ENCODE assay signal across 19 cellular contexts in genomic region chr10:100825325-100825875, GRCh38.
DNase-seq lines count a peak whose midpoint lies in the region; ATAC-seq lines count a peak whose summit lies in the region.
"Had no signal": no experiment of that assay in that cellular context is flagged by ENCODE, and none has a peak within 500 bp of the region (broad histone marks: within the 10 kb centered on the region; RNA-seq: fewer than 3 reads in every experiment).

No MANE protein-coding gene starts in this region.

- no peak for ATAC-seq in activated naive CD8-positive, alpha-beta T cell treated with anti-CD3 and anti-CD28 coated beads, Interleukin-2, amount 10 ng/mL, durations not matched to agents 7 days and 5 days (ENCODE audit: low read depth)
- ATAC-seq in activated naive CD8-positive, alpha-beta T cell treated with anti-CD3 and anti-CD28 coated beads, Interleukin-2, amount 50 U/mL, for 24 hours, result no peak
- ATAC-seq in activated T-helper 17 cell treated with anti-CD3 and anti-CD28 coated beads, Interleukin-2, amount 50 U/mL, for 72 hours (replicated peaks), result no peak
- ATAC-seq in naive B cell (ENCODE audit: low read depth in 2 of 2), result no peak
- ATAC-seq in stimulated activated naive B cell treated with anti-CD40 and anti-IgM and Interleukin-4, amounts not matched to agents 10 μg/mL and 1 μg/mL and 100 μg/mL, for 72 hours (replicated peaks), result no peak
- no peak for ATAC-seq in GM18861 (IDR thresholded peaks at IDR 0.05; ENCODE audit: unreplicated experiment)
- ATAC-seq: activated CD8-positive, alpha-beta T cell treated with anti-CD3 and anti-CD28 coated beads, Interleukin-2, amount 10 ng/mL, durations not matched to agents 7 days and 5 days; activated naive CD4-positive, alpha-beta T cell treated with anti-CD3 and anti-CD28 coated beads, Interleukin-2, amount 50 U/mL, for 72 hours; stimulated activated naive CD8-positive, alpha-beta T cell treated with anti-CD3 and anti-CD28 coated beads, Interleukin-15, Interleukin-2, amounts not matched to agents 100 U/mL and 50 U/mL, for 24 hours had no signal

- no peak overlapping the region for H3K27ac Mint-ChIP-seq in activated naive CD8-positive, alpha-beta T cell treated with anti-CD3 and anti-CD28 coated beads, Interleukin-2, amount 10 ng/mL, durations not matched to agents 7 days and 5 days
- H3K27ac Mint-ChIP-seq in activated naive CD8-positive, alpha-beta T cell treated with anti-CD3 and anti-CD28 coated beads, Interleukin-2, amount 50 U/mL, for 24 hours, result no peak overlapping the region
- H3K27ac Mint-ChIP-seq in activated T-helper 17 cell treated with anti-CD3 and anti-CD28 coated beads, Interleukin-2, amount 50 U/mL, for 72 hours, result no peak overlapping the region
- H3K27ac Mint-ChIP-seq in naive B cell, result peak overlapping the region in 3 of 6 donors; percentile 29 to 95 (median 47)
- H3K27ac Mint-ChIP-seq in stimulated activated naive B cell treated with anti-CD40 and anti-IgM and Interleukin-4, amounts not matched to agents 10 μg/mL and 1 μg/mL and 100 μg/mL, for 72 hours, result peak overlapping the region; percentile 42
- H3K27ac Mint-ChIP-seq: activated CD8-positive, alpha-beta T cell treated with anti-CD3 and anti-CD28 coated beads, Interleukin-2, amount 10 ng/mL, durations not matched to agents 7 days and 5 days; activated naive CD4-positive, alpha-beta T cell treated with anti-CD3 and anti-CD28 coated beads, Interleukin-2, amount 50 U/mL, for 72 hours; H9 had no signal

- peak overlapping the region; percentile 44 for H3K4me3 Mint-ChIP-seq in activated naive CD8-positive, alpha-beta T cell treated with anti-CD3 and anti-CD28 coated beads, Interleukin-2, amount 10 ng/mL, durations not matched to agents 7 days and 5 days
- H3K4me3 Mint-ChIP-seq in activated naive CD8-positive, alpha-beta T cell treated with anti-CD3 and anti-CD28 coated beads, Interleukin-2, amount 50 U/mL, for 24 hours, result no peak overlapping the region
- peak overlapping the region; percentile 32 for H3K4me3 Mint-ChIP-seq in activated T-helper 17 cell treated with anti-CD3 and anti-CD28 coated beads, Interleukin-2, amount 50 U/mL, for 72 hours
- H3K4me3 Mint-ChIP-seq in naive B cell, result peak overlapping the region; percentile 63 to 95 (median 87)
- peak overlapping the region; percentile 29 to 37 for H3K4me3 Mint-ChIP-seq in stimulated activated naive B cell treated with anti-CD40 and anti-IgM and Interleukin-4, amounts not matched to agents 10 μg/mL and 1 μg/mL and 100 μg/mL, for 72 hours
- H3K4me3 Mint-ChIP-seq: activated CD8-positive, alpha-beta T cell treated with anti-CD3 and anti-CD28 coated beads, Interleukin-2, amount 10 ng/mL, durations not matched to agents 7 days and 5 days had no signal

- peaks cover 78% of the 10 kb centered on the region for H3K27me3 Mint-ChIP-seq in activated naive CD8-positive, alpha-beta T cell treated with anti-CD3 and anti-CD28 coated beads, Interleukin-2, amount 10 ng/mL, durations not matched to agents 7 days and 5 days
- H3K27me3 Mint-ChIP-seq in activated naive CD8-positive, alpha-beta T cell treated with anti-CD3 and anti-CD28 coated beads, Interleukin-2, amount 50 U/mL, for 24 hours, result peaks cover 72% of the 10 kb centered on the region
- peaks cover 55% of the 10 kb centered on the region for H3K27me3 Mint-ChIP-seq in activated T-helper 17 cell treated with anti-CD3 and anti-CD28 coated beads, Interleukin-2, amount 50 U/mL, for 72 hours
- peaks cover 49 to 55% (median 51%) of the 10 kb centered on the region in 3 donors for H3K27me3 Mint-ChIP-seq in naive B cell
- H3K27me3 Mint-ChIP-seq in stimulated activated naive B cell treated with anti-CD40 and anti-IgM and Interleukin-4, amounts not matched to agents 10 μg/mL and 1 μg/mL and 100 μg/mL, for 72 hours, result peaks cover 53 to 72% of the 10 kb centered on the region in 2 donors

- no peaks in the 10 kb centered on the region for H3K9me3 Mint-ChIP-seq in activated naive CD8-positive, alpha-beta T cell treated with anti-CD3 and anti-CD28 coated beads, Interleukin-2, amount 10 ng/mL, durations not matched to agents 7 days and 5 days
- H3K9me3 Mint-ChIP-seq in activated naive CD8-positive, alpha-beta T cell treated with anti-CD3 and anti-CD28 coated beads, Interleukin-2, amount 50 U/mL, for 24 hours, result no peaks in the 10 kb centered on the region
- H3K9me3 Mint-ChIP-seq in activated T-helper 17 cell treated with anti-CD3 and anti-CD28 coated beads, Interleukin-2, amount 50 U/mL, for 72 hours, result no peaks in the 10 kb centered on the region
- H3K9me3 Mint-ChIP-seq in naive B cell, result peaks cover 0 to 9% (median 2%) of the 10 kb centered on the region in 7 donors
- H3K9me3 Mint-ChIP-seq in stimulated activated naive B cell treated with anti-CD40 and anti-IgM and Interleukin-4, amounts not matched to agents 10 μg/mL and 1 μg/mL and 100 μg/mL, for 72 hours, result no peaks in the 10 kb centered on the region
- H3K9me3 Mint-ChIP-seq: activated naive CD4-positive, alpha-beta T cell treated with anti-CD3 and anti-CD28 coated beads, Interleukin-2, amount 50 U/mL, for 72 hours had no signal

- DNase-seq in activated naive CD8-positive, alpha-beta T cell treated with anti-CD3 and anti-CD28 coated beads, Interleukin-2, amount 10 ng/mL, durations not matched to agents 7 days and 5 days, result no peak
- DNase-seq in activated naive CD8-positive, alpha-beta T cell treated with anti-CD3 and anti-CD28 coated beads, Interleukin-2, amount 50 U/mL, for 24 hours, result no peak
- DNase-seq in naive B cell (no peak), EL (no peak)
- DNase-seq in stimulated activated naive B cell treated with anti-CD40 and anti-IgM and Interleukin-4, amounts not matched to agents 10 μg/mL and 1 μg/mL and 100 μg/mL, for 72 hours, result no peak
- DNase-seq in stimulated activated CD4-positive, alpha-beta T cell treated with anti-CD3 and anti-CD28 coated beads, Interleukin-2, amount 100 ng/mL, for 48 hours, result no peak
- DNase-seq: ACHN; activated CD8-positive, alpha-beta T cell treated with anti-CD3 and anti-CD28 coated beads, Interleukin-2, amount 10 ng/mL, durations not matched to agents 7 days and 5 days; DMS153; glutamatergic neuron; H9; NCI-H1092; NCI-H2029; NCI-H226; stimulated activated naive CD8-positive, alpha-beta T cell treated with anti-CD3 and anti-CD28 coated beads, Interleukin-15, Interleukin-2, amounts not matched to agents 100 U/mL and 50 U/mL, for 24 hours; thyroid gland had no signal

- H3K36me3 Mint-ChIP-seq in activated naive CD8-positive, alpha-beta T cell treated with anti-CD3 and anti-CD28 coated beads, Interleukin-2, amount 10 ng/mL, durations not matched to agents 7 days and 5 days, result no peaks in the 10 kb centered on the region
- no peaks in the 10 kb centered on the region for H3K36me3 Mint-ChIP-seq in activated naive CD8-positive, alpha-beta T cell treated with anti-CD3 and anti-CD28 coated beads, Interleukin-2, amount 50 U/mL, for 24 hours (ENCODE audit: low read depth)
- peaks cover 11% of the 10 kb centered on the region for H3K36me3 Mint-ChIP-seq in activated T-helper 17 cell treated with anti-CD3 and anti-CD28 coated beads, Interleukin-2, amount 50 U/mL, for 72 hours (ENCODE audit: low read depth)
- peaks cover 0 to 6% of the 10 kb centered on the region in 2 donors for H3K36me3 Mint-ChIP-seq in naive B cell
- peaks cover 0 to 2% of the 10 kb centered on the region in 2 donors for H3K36me3 Mint-ChIP-seq in stimulated activated naive B cell treated with anti-CD40 and anti-IgM and Interleukin-4, amounts not matched to agents 10 μg/mL and 1 μg/mL and 100 μg/mL, for 72 hours

- POLR2A ChIA-PET in activated naive CD8-positive, alpha-beta T cell treated with anti-CD3 and anti-CD28 coated beads, Interleukin-2, amount 10 ng/mL, durations not matched to agents 7 days and 5 days (lab: Charles Lee), result no interaction called here

- peaks cover 18% of the 10 kb centered on the region for H3K4me1 Mint-ChIP-seq in activated naive CD8-positive, alpha-beta T cell treated with anti-CD3 and anti-CD28 coated beads, Interleukin-2, amount 10 ng/mL, durations not matched to agents 7 days and 5 days
- peaks cover 22% of the 10 kb centered on the region for H3K4me1 Mint-ChIP-seq in activated naive CD8-positive, alpha-beta T cell treated with anti-CD3 and anti-CD28 coated beads, Interleukin-2, amount 50 U/mL, for 24 hours
- peaks cover 17% of the 10 kb centered on the region for H3K4me1 Mint-ChIP-seq in activated T-helper 17 cell treated with anti-CD3 and anti-CD28 coated beads, Interleukin-2, amount 50 U/mL, for 72 hours
- H3K4me1 Mint-ChIP-seq in naive B cell, result peaks cover 38 to 48% (median 44%) of the 10 kb centered on the region in 3 donors
- peaks cover 26 to 49% of the 10 kb centered on the region in 2 donors for H3K4me1 Mint-ChIP-seq in stimulated activated naive B cell treated with anti-CD40 and anti-IgM and Interleukin-4, amounts not matched to agents 10 μg/mL and 1 μg/mL and 100 μg/mL, for 72 hours
